Comparison of ENCODE assay signal across 7 cellular contexts in genomic region chr1:41868241-41868953, GRCh38. TPM values are rescaled to one million over a fixed set of nuclear protein-coding genes. Genes with fewer than 3 reads are reported as not detected.
DNase-seq lines count a peak whose midpoint lies in the region; ATAC-seq and TF ChIP-seq lines count a peak whose summit lies in the region.

No MANE protein-coding gene starts in this region.

- peak overlapping the region; percentile 27; the same call in 1 of the 2 replicates for H3K27ac ChIP-seq in OCI-LY3 (ENCODE audit: low read length)
- H3K27ac ChIP-seq in stomach = no peak overlapping the region

- H2AFZ ChIP-seq in OCI-LY3 (ENCODE audit: low read depth, low read length) = no peak overlapping the region

- TF ChIP-seq CTCF in HFF-Myc (IDR thresholded peaks at IDR 0.05; ENCODE audit: low read depth, low read length, missing control alignments) = peak; percentile 18
- TF ChIP-seq CTCF in OCI-LY3 (IDR thresholded peaks at IDR 0.05; ENCODE audit: low read depth, low read length) = peak; percentile 62
- peak in 1 of 7 experiments; percentile 9 for TF ChIP-seq CTCF in stomach (IDR thresholded peaks at IDR 0.05)
- no peak for TF ChIP-seq CTCF in BE2C (IDR thresholded peaks at IDR 0.05; ENCODE audit: low read depth, low read length)

- WGBS in stomach, 5 donors = 84 to 87% (median 86%) methylated on average over 6 of the region's 6 CpGs

- peaks cover 49% of the 10 kb centered on the region for H3K4me1 ChIP-seq in OCI-LY3 (ENCODE audit: low read length)
- H3K4me1 ChIP-seq in stomach = peaks cover 0 to 10% (median 0%) of the 10 kb centered on the region in 4 donors
- no peaks in the 10 kb centered on the region for H3K4me1 ChIP-seq in BE2C

- peak overlapping the region; percentile 35 for H3K4me2 ChIP-seq in OCI-LY3 (ENCODE audit: low read length)

- H3K36me3 ChIP-seq in OCI-LY3 (replicated peaks; ENCODE audit: low read depth, low read length) = no peaks in the 10 kb centered on the region
- no peaks in the 10 kb centered on the region for H3K36me3 ChIP-seq in stomach
- H3K36me3 ChIP-seq in BE2C = no peaks in the 10 kb centered on the region

- DNase-seq in HFF-Myc (ENCODE audit: extremely low read depth, low read depth) (no peak), germinal center (ENCODE audit: low spot score) (peak; percentile 68), GDM1 (lab: John Stamatoyannopoulos, UW) (no peak), stomach (no peak), BE2C (no peak)

- H3K9ac ChIP-seq in OCI-LY3 (ENCODE audit: low read length) = 0 out of 2 replicates have a peak overlapping the region, but pooled peaks have one; percentile 13

- no peak overlapping the region for H3K4me3 ChIP-seq in HFF-Myc (replicated peaks; ENCODE audit: low read depth, low read length)
- no peak overlapping the region for H3K4me3 ChIP-seq in OCI-LY3 (ENCODE audit: low read length)
- no peak overlapping the region for H3K4me3 ChIP-seq in stomach
- H3K4me3 ChIP-seq in BE2C (ENCODE audit: low read depth, low read length) = no peak overlapping the region

- TF ChIP-seq EP300 in stomach (IDR thresholded peaks at IDR 0.05) = no peak

- ATAC-seq in GM18867 (IDR thresholded peaks at IDR 0.05; ENCODE audit: unreplicated experiment) = peak; percentile 75

- intact Hi-C loops in stomach (cut with DNase I; ENCODE audit: low total_unique reads) = no loop called here

- no peaks in the 10 kb centered on the region for H4K20me1 ChIP-seq in OCI-LY3 (ENCODE audit: insufficient read depth, low read length)

- TF ChIP-seq POLR2A in stomach (IDR thresholded peaks at IDR 0.05) = no peak

- peaks cover 25% of the 10 kb centered on the region for H3K79me2 ChIP-seq in OCI-LY3 (ENCODE audit: low read length)

- H3K9me3 ChIP-seq in OCI-LY3 (ENCODE audit: insufficient read depth, low read length) (no peaks in the 10 kb centered on the region), stomach (no peaks in the 10 kb centered on the region), BE2C (no peaks in the 10 kb centered on the region)

- H3K27me3 ChIP-seq in OCI-LY3 (ENCODE audit: low read depth, low read length) (no peaks in the 10 kb centered on the region), stomach (no peaks in the 10 kb centered on the region), BE2C (no peaks in the 10 kb centered on the region)

RNA-seq across cellular contexts. Expression of gene HIVEP3, which starts 50.3 kb away (rescaled TPM):
- total RNA-seq in stomach = 10 to 100 TPM in 1 of 5 donors, 1 to 10 TPM in 4; 1.8 to 65.3 (median 4.9) TPM
- 1 to 10 TPM; 2.9 to 4.6 (median 3.1) TPM for polyA plus RNA-seq in stomach
- polyA plus RNA-seq in BE2C (2012; ENCODE audit: insufficient read depth, insufficient read length, low read depth) = 3.3 TPM
